In genomic region chr4:56799291-56799823, GRCh38 we compare ENCODE assay signal across 9 cellular contexts. TPM values are rescaled to one million over a fixed set of nuclear protein-coding genes. Genes with fewer than 3 reads are reported as not detected.
A peak's percentile ranks its signal among the peaks of the same experiment; 100 is the strongest.
DNase-seq lines count a peak whose midpoint lies in the region; ATAC-seq and TF ChIP-seq lines count a peak whose summit lies in the region.
"Had no signal": no experiment of that assay in that cellular context is flagged by ENCODE, and none has a peak within 500 bp of the region (broad histone marks: within the 10 kb centered on the region; RNA-seq: fewer than 3 reads in every experiment).

No MANE protein-coding gene starts in this region.

- peak overlapping the region; percentile 71 for H2AFZ ChIP-seq in fibroblast of lung (ENCODE audit: low read length)

- no peaks in the 10 kb centered on the region for H3K79me2 ChIP-seq in fibroblast of lung (ENCODE audit: control insufficient read depth, insufficient read depth, low read length)

- peak overlapping the region; percentile 67 for H3K4me2 ChIP-seq in fibroblast of lung (ENCODE audit: extremely low read depth, insufficient read depth, low read length)

- peaks cover 0 to 6% (median 0%) of the 10 kb centered on the region in 3 donors for H3K36me3 Mint-ChIP-seq in CD8-positive, alpha-beta memory T cell
- H3K36me3 Mint-ChIP-seq in progenitor cell of endocrine pancreas (ENCODE audit: insufficient read depth): no peaks in the 10 kb centered on the region

- CTCF ChIA-PET in CD8-positive, alpha-beta memory T cell (lab: Charles Lee): interaction anchor here (0.8 to 3.4 kb wide), 27 partner anchors 9 to 375 kb away, joined by 3 to 27 read pairs (median 5); partner anchors contain the start of gene PAICS

- peaks cover 11 to 25% (median 20%) of the 10 kb centered on the region in 3 donors for H3K4me1 Mint-ChIP-seq in CD8-positive, alpha-beta memory T cell
- H3K4me1 Mint-ChIP-seq in progenitor cell of endocrine pancreas (ENCODE audit: low read depth): no peaks in the 10 kb centered on the region

- ATAC-seq in GM21526 (IDR thresholded peaks at IDR 0.05; ENCODE audit: low FRiP score, unreplicated experiment) (no peak), mucosa of descending colon (no peak)

- H3K9me3 Mint-ChIP-seq in CD8-positive, alpha-beta memory T cell: no peaks in the 10 kb centered on the region
- no peaks in the 10 kb centered on the region for H3K9me3 Mint-ChIP-seq in progenitor cell of endocrine pancreas (ENCODE audit: low read depth)

- DNase-seq in CD8-positive, alpha-beta memory T cell: no peak
- no peak for DNase-seq in SJCRH30
- peak in 1 of 2 donors; percentile 40 for DNase-seq in fibroblast of lung (ENCODE audit: low read depth in 2 of 2)
- DNase-seq in progenitor cell of endocrine pancreas (ENCODE audit: low spot score, unreplicated experiment): no peak
- DNase-seq in mucosa of descending colon: no peak
- no peak for DNase-seq in foreskin melanocyte
- DNase-seq in AML-193 (lab: John Stamatoyannopoulos, UW): no peak

- intact Hi-C loops in mucosa of descending colon (cut with DNase I, micrococcal nuclease): no loop called here

- H3K27me3 Mint-ChIP-seq in CD8-positive, alpha-beta memory T cell: no peaks in the 10 kb centered on the region
- H3K27me3 Mint-ChIP-seq in progenitor cell of endocrine pancreas: peaks cover 8% of the 10 kb centered on the region

- H3K4me3 ChIP-seq in CD8-positive, alpha-beta memory T cell (ENCODE audit: low read length): peak overlapping the region; percentile 94
- H3K4me3 ChIP-seq in SJCRH30 (peak overlapping the region; percentile 56), fibroblast of lung (replicated peaks in 1 of 4; ENCODE audit: control extremely low read depth in 1 of 4, insufficient read depth in 1 of 4, low read depth in 3 of 4, low read length in 4 of 4) (peak overlapping the region; percentile 42 to 91 (median 66)), mucosa of descending colon (no peak overlapping the region)

- peak overlapping the region; percentile 92 to 97 (median 94) for H3K4me3 Mint-ChIP-seq in CD8-positive, alpha-beta memory T cell
- H3K4me3 Mint-ChIP-seq in progenitor cell of endocrine pancreas (ENCODE audit: low read depth): peak overlapping the region; percentile 74

- no peaks in the 10 kb centered on the region for H3K27me3 ChIP-seq in CD8-positive, alpha-beta memory T cell (ENCODE audit: insufficient read depth, low read length, poor library complexity, severe bottlenecking)
- H3K27me3 ChIP-seq in SJCRH30 (no peaks in the 10 kb centered on the region), fibroblast of lung (ENCODE audit: control insufficient read depth, insufficient read depth, low read length) (no peaks in the 10 kb centered on the region)

- H3K4me1 ChIP-seq in CD8-positive, alpha-beta memory T cell (ENCODE audit: insufficient read depth, low read length): peaks cover 3% of the 10 kb centered on the region
- H3K4me1 ChIP-seq in SJCRH30 (no peaks in the 10 kb centered on the region), fibroblast of lung (ENCODE audit: control insufficient read depth, extremely low read depth, insufficient read depth, low read length) (no peaks in the 10 kb centered on the region), mucosa of descending colon (ENCODE audit: low read depth) (no peaks in the 10 kb centered on the region)

- peak overlapping the region; percentile 46 to 97 (median 94) for H3K27ac Mint-ChIP-seq in CD8-positive, alpha-beta memory T cell
- H3K27ac Mint-ChIP-seq in progenitor cell of endocrine pancreas: no peak overlapping the region

- no peaks in the 10 kb centered on the region for H3K9me3 ChIP-seq in CD8-positive, alpha-beta memory T cell (ENCODE audit: low read length)
- H3K9me3 ChIP-seq in SJCRH30 (replicated peaks): no peaks in the 10 kb centered on the region
- no peaks in the 10 kb centered on the region for H3K9me3 ChIP-seq in fibroblast of lung (ENCODE audit: control insufficient read depth, insufficient read depth, low read depth, low read length)
- H3K9me3 ChIP-seq in mucosa of descending colon: no peaks in the 10 kb centered on the region

- TF ChIP-seq CTCF in fibroblast of lung (conservative IDR thresholded peaks at IDR 0.05 in 1 of 2, IDR thresholded peaks at IDR 0.05 in 1 of 2; ENCODE audit: low read depth in 1 of 2, low read length in 2 of 2): no peak
- TF ChIP-seq CTCF in progenitor cell of endocrine pancreas (IDR thresholded peaks at IDR 0.05; ENCODE audit: unreplicated experiment): no peak
- no peak for TF ChIP-seq CTCF in mucosa of descending colon (IDR thresholded peaks at IDR 0.05)

- no peak overlapping the region for H3K27ac ChIP-seq in CD8-positive, alpha-beta memory T cell (ENCODE audit: low read depth, low read length)
- H3K27ac ChIP-seq in SJCRH30 (no peak overlapping the region), fibroblast of lung (ENCODE audit: insufficient read depth, low read length) (no peak overlapping the region)

- POLR2A ChIA-PET in CD8-positive, alpha-beta memory T cell (lab: Charles Lee): interaction anchor here (0.7 to 2.1 kb wide), 3 partner anchors 42 to 362 kb away, joined by 4 to 7 read pairs (median 4); no protein-coding TSS in a partner anchor

- no peaks in the 10 kb centered on the region for H4K20me1 ChIP-seq in fibroblast of lung (ENCODE audit: control insufficient read depth, extremely low read depth, insufficient read depth, low read length)

- H3K36me3 ChIP-seq in CD8-positive, alpha-beta memory T cell (ENCODE audit: insufficient read depth, low read length): no peaks in the 10 kb centered on the region
- no peaks in the 10 kb centered on the region for H3K36me3 ChIP-seq in SJCRH30
- H3K36me3 ChIP-seq in fibroblast of lung (ENCODE audit: control insufficient read depth, insufficient read depth, low read length): no peaks in the 10 kb centered on the region
- H3K36me3 ChIP-seq in mucosa of descending colon (ENCODE audit: low read depth): no peaks in the 10 kb centered on the region

- no peak overlapping the region for H3K9ac ChIP-seq in fibroblast of lung (ENCODE audit: insufficient read depth, low read length)

RNA-seq across cellular contexts. Expression of gene SPINK2, which starts 22.1 kb away (rescaled TPM):
- 1 to 10 TPM; 1.6 to 2.1 TPM for total RNA-seq in CD8-positive, alpha-beta memory T cell
- polyA plus RNA-seq in CD8-positive, alpha-beta memory T cell: 10.8 TPM
- not detected in 2 replicates for total RNA-seq in SJCRH30 (2014; rRNA removed; shearing (Covaris generic))
- total RNA-seq in fibroblast of lung (not detected in 2 replicates), progenitor cell of endocrine pancreas (not detected in 2 replicates), mucosa of descending colon (1 to 10 TPM in 2 of 3 donors, not detected in 1; 1.1 to 2.7 TPM)
- polyA plus RNA-seq in fibroblast of lung: not detected in 2 replicates
- polyA plus RNA-seq in fibroblast of lung (2012): not detected in 2 replicates
- polyA minus RNA-seq in fibroblast of lung (ENCODE audit: low replicate concordance): not detected in 2 replicates
- total RNA-seq: lung microvascular endothelial cell had no signal
